In genomic region chr4:139550724-139551429, GRCh38 we compare ENCODE assay signal across 12 cellular contexts. TPM values are rescaled to one million over a fixed set of nuclear protein-coding genes. Genes with fewer than 3 reads are reported as not detected.
DNase-seq lines count a peak whose midpoint lies in the region; ATAC-seq and TF ChIP-seq lines count a peak whose summit lies in the region.
"Had no signal": no experiment of that assay in that cellular context is flagged by ENCODE, and none has a peak within 500 bp of the region (broad histone marks: within the 10 kb centered on the region; RNA-seq: fewer than 3 reads in every experiment).

No MANE protein-coding gene starts in this region.

- no peak overlapping the region for H3K27ac Mint-ChIP-seq in H9
- peak overlapping the region in 4 of 5 experiments; percentile 9 to 62 (median 41) for H3K27ac Mint-ChIP-seq in brain
- H3K27ac Mint-ChIP-seq: activated CD4-positive, alpha-beta T cell treated with anti-CD3 and anti-CD28 coated beads, Interleukin-2, amount 10 ng/mL, durations not matched to agents 24 days and 14 days; naive thymus-derived CD4-positive, alpha-beta T cell had no signal

- DNase-seq in H9 (peak; percentile 45), right cardiac atrium (peak; percentile 53 to 74 (median 71)), NCI-H526 (lab: John Stamatoyannopoulos, UW) (no peak)
- DNase-seq in stimulated activated naive CD8-positive, alpha-beta T cell treated with anti-CD3 and anti-CD28 coated beads, Interleukin-15, Interleukin-2, amounts not matched to agents 100 U/mL and 50 U/mL, for 24 hours, result no peak
- DNase-seq in activated T-cell treated with anti-CD3 and anti-CD28 coated beads, Interleukin-2, amount 50 U/mL, for 1 hour, result no peak
- DNase-seq: activated CD4-positive, alpha-beta T cell treated with anti-CD3 and anti-CD28 coated beads, Interleukin-2, amount 10 ng/mL, durations not matched to agents 24 days and 14 days; naive thymus-derived CD4-positive, alpha-beta T cell; NCI-H187 treated with DMSO at 0.1 percent for 48 hours; RPMI8226 had no signal

- no peak overlapping the region for H3K14ac ChIP-seq in H9 (ENCODE audit: insufficient read depth, low read length)

- H3K79me2 ChIP-seq in H9 (ENCODE audit: insufficient read depth, low read length), result no peaks in the 10 kb centered on the region

- no peak overlapping the region for H2AFZ ChIP-seq in H9 (ENCODE audit: low read length)

- no peak overlapping the region for H3T11ph ChIP-seq in H9 (ENCODE audit: low read length)

- no peak overlapping the region for H3K27ac ChIP-seq in H9 (ENCODE audit: insufficient read length, low read depth, low read length)
- H3K27ac ChIP-seq in right cardiac atrium (ENCODE audit: low read length), result no peak overlapping the region

- no peak overlapping the region for H2AK5ac ChIP-seq in H9 (ENCODE audit: insufficient read length, low read length)

- H3K23me2 ChIP-seq in H9 (ENCODE audit: insufficient read length, low read depth, low read length, poor library complexity, severe bottlenecking), result peaks cover 5% of the 10 kb centered on the region

- H3K4me2 ChIP-seq in H9 (ENCODE audit: insufficient read depth, insufficient read length, low read length) (no peak overlapping the region), skeletal muscle satellite cell (ENCODE audit: low read length) (peak overlapping the region; percentile 96)

- no peak overlapping the region for H3K56ac ChIP-seq in H9 (ENCODE audit: insufficient read length, low read depth, low read length)

- H3K4me1 Mint-ChIP-seq in H9 (peaks cover 21 to 32% of the 10 kb centered on the region in 2 experiments), brain (peaks cover 79% of the 10 kb centered on the region)

- no peak overlapping the region for H2BK20ac ChIP-seq in H9 (ENCODE audit: low read depth, low read length, poor library complexity, severe bottlenecking)

- no peak overlapping the region for H2BK120ac ChIP-seq in H9 (ENCODE audit: low read depth, low read length, poor library complexity, severe bottlenecking)

- no peaks in the 10 kb centered on the region for H3K79me1 ChIP-seq in H9 (ENCODE audit: insufficient read depth, low read depth, low read length, poor library complexity, severe bottlenecking)

- no peak overlapping the region for H3K23ac ChIP-seq in H9 (ENCODE audit: insufficient read length, low read depth, low read length)

- WGBS in H9 (ENCODE audit: extremely low coverage, insufficient read length, low lambda C conversion rate), result no CpG with 5 or more reads among the region's 5 CpGs
- 31% methylated on average over 5 of the region's 5 CpGs for WGBS in right cardiac atrium

- H3K9ac ChIP-seq in H9 (ENCODE audit: extremely low read depth, insufficient read length, low read length), result no peak overlapping the region
- H3K9ac ChIP-seq in skeletal muscle satellite cell (ENCODE audit: low read depth, low read length), result peak overlapping the region; percentile 7

- H3K36me3 Mint-ChIP-seq in H9 (ENCODE audit: insufficient read depth in 1 of 3, low read depth in 3 of 3), result no peaks in the 10 kb centered on the region; a peak in 2 of 7 replicates
- H3K36me3 Mint-ChIP-seq in brain, result peaks cover 21% of the 10 kb centered on the region

- ATAC-seq in right cardiac atrium, result peak; percentile 36 to 39
- no peak for ATAC-seq in stimulated activated naive CD8-positive, alpha-beta T cell treated with anti-CD3 and anti-CD28 coated beads, Interleukin-15, Interleukin-2, amounts not matched to agents 100 U/mL and 50 U/mL, for 24 hours
- no peak for ATAC-seq in GM21526 (IDR thresholded peaks at IDR 0.05; ENCODE audit: low FRiP score, unreplicated experiment)
- ATAC-seq: naive thymus-derived CD4-positive, alpha-beta T cell had no signal

- peaks cover 4% of the 10 kb centered on the region for H3K36me3 ChIP-seq in skeletal muscle satellite cell (ENCODE audit: insufficient read depth, low read length)

- H3K27me3 ChIP-seq in H9 (ENCODE audit: insufficient read depth, low read length), result no peaks in the 10 kb centered on the region
- no peaks in the 10 kb centered on the region for H3K27me3 ChIP-seq in right cardiac atrium (ENCODE audit: control insufficient read depth, insufficient read depth)
- H3K27me3 ChIP-seq in skeletal muscle satellite cell (ENCODE audit: control insufficient read depth, insufficient read depth, low read length), result no peaks in the 10 kb centered on the region

- H2BK5ac ChIP-seq in H9 (ENCODE audit: insufficient read length, low read length), result no peak overlapping the region

- TF ChIP-seq CTCF in H9 (conservative IDR thresholded peaks at IDR 0.05) (no peak), brain (conservative IDR thresholded peaks at IDR 0.05) (no peak)

- intact Hi-C loops in right cardiac atrium (cut with DNase I), result no loop called here

- H3K4me1 ChIP-seq in H9 (ENCODE audit: insufficient read depth, low read length) (no peaks in the 10 kb centered on the region), right cardiac atrium (ENCODE audit: control insufficient read depth, insufficient read depth, low read length) (peaks cover 20% of the 10 kb centered on the region), skeletal muscle satellite cell (ENCODE audit: control insufficient read depth, insufficient read depth, low read length) (peaks cover 38% of the 10 kb centered on the region)

- H3K9me3 Mint-ChIP-seq in H9, result peaks cover 0 to 3% of the 10 kb centered on the region in 2 experiments; a peak in 1 of 5 replicates
- H3K9me3 Mint-ChIP-seq in brain, result peaks cover 0 to 2% (median 0%) of the 10 kb centered on the region in 5 experiments
- H3K9me3 Mint-ChIP-seq: activated CD4-positive, alpha-beta T cell treated with anti-CD3 and anti-CD28 coated beads, Interleukin-2, amount 10 ng/mL, durations not matched to agents 24 days and 14 days had no signal

- no peak overlapping the region for H4K5ac ChIP-seq in H9 (ENCODE audit: insufficient read length, low read depth, low read length)

- no peaks in the 10 kb centered on the region for H3K9me3 ChIP-seq in H9 (ENCODE audit: control insufficient read depth, low read depth, low read length)
- no peaks in the 10 kb centered on the region for H3K9me3 ChIP-seq in right cardiac atrium (ENCODE audit: control insufficient read depth, low read length)
- H3K9me3 ChIP-seq in skeletal muscle satellite cell (replicated peaks; ENCODE audit: low read length), result no peaks in the 10 kb centered on the region

- H3K4me3 ChIP-seq in right cardiac atrium (ENCODE audit: low read length) (no peak overlapping the region), skeletal muscle satellite cell (ENCODE audit: low read length) (no peak overlapping the region)

- no peak overlapping the region for H2BK15ac ChIP-seq in H9 (ENCODE audit: low read depth, low read length)

- H4K20me1 ChIP-seq in H9 (ENCODE audit: control insufficient read depth, insufficient read depth, insufficient read length), result peaks cover 4% of the 10 kb centered on the region

- no peak overlapping the region for H3K4ac ChIP-seq in H9 (ENCODE audit: low read depth, low read length)

- H2BK12ac ChIP-seq in H9 (ENCODE audit: insufficient read length, low read depth, low read length), result no peak overlapping the region

- H4K91ac ChIP-seq in H9 (ENCODE audit: insufficient read length, low read depth, low read length), result no peak overlapping the region

- H3K27me3 Mint-ChIP-seq in H9 (ENCODE audit: low read depth) (peaks cover 32% of the 10 kb centered on the region), brain (peaks cover 7% of the 10 kb centered on the region)
- H3K27me3 Mint-ChIP-seq: activated CD4-positive, alpha-beta T cell treated with anti-CD3 and anti-CD28 coated beads, Interleukin-2, amount 10 ng/mL, durations not matched to agents 24 days and 14 days had no signal

- H3K18ac ChIP-seq in H9 (ENCODE audit: insufficient read length, low read depth, low read length), result no peak overlapping the region

- H3K4me3 Mint-ChIP-seq in H9, result peak overlapping the region in 1 of 2 experiments; percentile 27; a peak in 1 of 5 replicates
- peak overlapping the region; percentile 10 to 57 (median 28) for H3K4me3 Mint-ChIP-seq in brain
- H3K4me3 Mint-ChIP-seq: activated CD4-positive, alpha-beta T cell treated with anti-CD3 and anti-CD28 coated beads, Interleukin-2, amount 10 ng/mL, durations not matched to agents 24 days and 14 days; naive thymus-derived CD4-positive, alpha-beta T cell had no signal

- H4K8ac ChIP-seq in H9 (replicated peaks; ENCODE audit: insufficient read length, low read depth, low read length), result no peak overlapping the region

RNA-seq across cellular contexts. Expression of gene SETD7, which starts 5.1 kb away (rescaled TPM):
- total RNA-seq in H9 (2021) (1.5 and 1.7 TPM in 2 replicates), right cardiac atrium (10 to 100 TPM; 51.6 to 61.9 (median 57.5) TPM)
- polyA plus RNA-seq in brain (ENCODE audit: insufficient read depth, low read depth, low replicate concordance) (18.3 TPM), right cardiac atrium (17.8 TPM)
- 72.5 and 78.6 TPM in 2 replicates for total RNA-seq in skeletal muscle satellite cell (2012; rRNA removed)

Comparison
In these comparisons a context has a peak if more than half of its experiments do, and no peak if none do; other contexts are left out.
1. DNase-seq: peak in H9 (single experiment) and right cardiac atrium (3 of 3); none in stimulated activated naive CD8-positive, alpha-beta T cell treated with anti-CD3 and anti-CD28 coated beads, Interleukin-15, Interleukin-2, amounts not matched to agents 100 U/mL and 50 U/mL, for 24 hours (single experiment), NCI-H526 (0 of 2) and activated T-cell treated with anti-CD3 and anti-CD28 coated beads, Interleukin-2, amount 50 U/mL, for 1 hour (single experiment).
2. H3K27ac Mint-ChIP-seq: peak in brain (4 of 5); none in H9 (0 of 3).
3. ATAC-seq: peak in right cardiac atrium (2 of 2); none in stimulated activated naive CD8-positive, alpha-beta T cell treated with anti-CD3 and anti-CD28 coated beads, Interleukin-15, Interleukin-2, amounts not matched to agents 100 U/mL and 50 U/mL, for 24 hours (single experiment) and GM21526 (single experiment).
4. RNA of gene SETD7, which starts 5.1 kb away (total RNA-seq): 51.6 to 61.9 TPM in right cardiac atrium; 1.5 to 1.7 TPM in H9; every median in the first group is over 10 times any median in the second.